10 cellular contexts compared by ENCODE assay signal in genomic region chr3:50370594-50370993, GRCh38.
DNase-seq lines count a peak whose midpoint lies in the region; ATAC-seq and TF ChIP-seq lines count a peak whose summit lies in the region.
"Had no signal": no experiment of that assay in that cellular context is flagged by ENCODE, and none has a peak within 500 bp of the region (broad histone marks: within the 10 kb centered on the region; RNA-seq: fewer than 3 reads in every experiment).

No MANE protein-coding gene starts in this region.

- no peaks in the 10 kb centered on the region for H3K9me3 Mint-ChIP-seq in T-helper 2 cell treated with Interferon-gamma antibody and Interleukin-4, amounts not matched to agents 5 μg/mL and 100 μg/mL, for 36 hours
- H3K9me3 Mint-ChIP-seq: activated CD4-positive, alpha-beta T cell treated with anti-CD3 and anti-CD28 coated beads, Interleukin-2, amount 10 ng/mL, durations not matched to agents 7 days and 5 days had no signal

- peak; percentile 15 for TF ChIP-seq CTCF in AG04449 (IDR thresholded peaks at IDR 0.05; ENCODE audit: insufficient read depth, low read length, missing control alignments)
- peak; percentile 36 for TF ChIP-seq CTCF in epithelial cell of esophagus (IDR thresholded peaks at IDR 0.05; ENCODE audit: insufficient read depth, low read depth, low read length, missing control alignments)

- POLR2A ChIA-PET in AG04449 (lab: Yijun Ruan, JAX) (no interaction called here), HEK293T (lab: Yijun Ruan, JAX) (interaction anchor here (1.1 to 1.2 kb wide), 2 partner anchors 17 to 33 kb away, joined by 3 to 5 read pairs; no protein-coding TSS in a partner anchor)

- no peaks in the 10 kb centered on the region for H3K36me3 Mint-ChIP-seq in T-helper 2 cell treated with Interferon-gamma antibody and Interleukin-4, amounts not matched to agents 5 μg/mL and 100 μg/mL, for 36 hours (ENCODE audit: low read depth)

- no peak overlapping the region for H3K4me3 Mint-ChIP-seq in T-helper 2 cell treated with Interferon-gamma antibody and Interleukin-4, amounts not matched to agents 5 μg/mL and 100 μg/mL, for 36 hours
- H3K4me3 Mint-ChIP-seq: activated CD4-positive, alpha-beta T cell treated with anti-CD3 and anti-CD28 coated beads, Interleukin-2, amount 10 ng/mL, durations not matched to agents 7 days and 5 days had no signal

- ATAC-seq in HG02870 (IDR thresholded peaks at IDR 0.05; ENCODE audit: unreplicated experiment) (no peak), HG03135 (IDR thresholded peaks at IDR 0.05; ENCODE audit: unreplicated experiment) (no peak)

- H3K4me3 ChIP-seq in AG04449 (ENCODE audit: low read depth, low read length) (no peak overlapping the region), epithelial cell of esophagus (ENCODE audit: low read length) (no peak overlapping the region)

- H3K4me1 Mint-ChIP-seq in T-helper 2 cell treated with Interferon-gamma antibody and Interleukin-4, amounts not matched to agents 5 μg/mL and 100 μg/mL, for 36 hours (ENCODE audit: low read depth), result peaks cover 5% of the 10 kb centered on the region

- H3K27me3 Mint-ChIP-seq in T-helper 2 cell treated with Interferon-gamma antibody and Interleukin-4, amounts not matched to agents 5 μg/mL and 100 μg/mL, for 36 hours (ENCODE audit: low read depth), result no peaks in the 10 kb centered on the region

- no peak overlapping the region for H3K27ac Mint-ChIP-seq in T-helper 2 cell treated with Interferon-gamma antibody and Interleukin-4, amounts not matched to agents 5 μg/mL and 100 μg/mL, for 36 hours
- H3K27ac Mint-ChIP-seq: activated CD4-positive, alpha-beta T cell treated with anti-CD3 and anti-CD28 coated beads, Interleukin-2, amount 10 ng/mL, durations not matched to agents 7 days and 5 days had no signal

- DNase-seq in AG04449 (ENCODE audit: low read depth, low spot score) (no peak), HEK293T (ENCODE audit: extremely low spot score) (peak; percentile 53), SHP77 treated with DMSO at 0.1 percent for 48 hours (lab: John Stamatoyannopoulos, UW) (peak; percentile 32), epithelial cell of esophagus (ENCODE audit: low read depth) (peak; percentile 42), ecto neural progenitor cell (ENCODE audit: low spot score) (no peak)
- no peak for DNase-seq in T-helper 2 cell treated with Interferon-gamma antibody and Interleukin-4, amounts not matched to agents 5 μg/mL and 100 μg/mL, for 36 hours (ENCODE audit: low spot score)
- DNase-seq: activated CD4-positive, alpha-beta T cell treated with anti-CD3 and anti-CD28 coated beads, Interleukin-2, amount 10 ng/mL, durations not matched to agents 7 days and 5 days; NCI-H1436 had no signal

- CTCF ChIA-PET in AG04449 (lab: Yijun Ruan, JAX) (interaction anchor here (0.5 to 3.2 kb wide), 11 partner anchors 16 to 197 kb away, joined by 3 to 18 read pairs (median 5); partner anchors contain the start of gene C3orf18), HEK293T (lab: Yijun Ruan, JAX) (interaction anchor here (0.6 to 2.1 kb wide), 10 partner anchors 9 to 1111 kb away, joined by 3 to 8 read pairs (median 4); no protein-coding TSS in a partner anchor)

TF ChIP-seq in HEK293T, 16 proteins besides CTCF, POLR2A, EP300 and RAD21:
- TF ChIP-seq, protein P1, sequence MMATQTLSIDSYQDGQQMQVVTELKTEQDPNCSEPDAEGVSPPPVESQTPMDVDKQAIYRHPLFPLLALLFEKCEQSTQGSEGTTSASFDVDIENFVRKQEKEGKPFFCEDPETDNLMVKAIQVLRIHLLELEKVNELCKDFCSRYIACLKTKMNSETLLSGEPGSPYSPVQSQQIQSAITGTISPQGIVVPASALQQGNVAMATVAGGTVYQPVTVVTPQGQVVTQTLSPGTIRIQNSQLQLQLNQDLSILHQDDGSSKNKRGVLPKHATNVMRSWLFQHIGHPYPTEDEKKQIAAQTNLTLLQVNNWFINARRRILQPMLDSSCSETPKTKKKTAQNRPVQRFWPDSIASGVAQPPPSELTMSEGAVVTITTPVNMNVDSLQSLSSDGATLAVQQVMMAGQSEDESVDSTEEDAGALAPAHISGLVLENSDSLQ (IDR thresholded peaks at IDR 0.05), result no peak
- peak; percentile 62 for TF ChIP-seq L3MBTL2 (conservative IDR thresholded peaks at IDR 0.05)
- no peak for TF ChIP-seq ZNF384 (IDR thresholded peaks at IDR 0.05)
- TF ChIP-seq SP1 (IDR thresholded peaks at IDR 0.05), result no peak
- no peak for TF ChIP-seq NFRKB (IDR thresholded peaks at IDR 0.05)
- TF ChIP-seq FOXA1 (IDR thresholded peaks at IDR 0.05), result no peak

Comparison
In these comparisons a context has a peak if more than half of its experiments do, and no peak if none do; other contexts are left out.
1. DNase-seq: peak in HEK293T (single experiment), SHP77 treated with DMSO at 0.1 percent for 48 hours (single experiment) and epithelial cell of esophagus (single experiment); none in AG04449 (single experiment), T-helper 2 cell treated with Interferon-gamma antibody and Interleukin-4, amounts not matched to agents 5 μg/mL and 100 μg/mL, for 36 hours (single experiment) and ecto neural progenitor cell (single experiment).